In the genomic region with DNA sequence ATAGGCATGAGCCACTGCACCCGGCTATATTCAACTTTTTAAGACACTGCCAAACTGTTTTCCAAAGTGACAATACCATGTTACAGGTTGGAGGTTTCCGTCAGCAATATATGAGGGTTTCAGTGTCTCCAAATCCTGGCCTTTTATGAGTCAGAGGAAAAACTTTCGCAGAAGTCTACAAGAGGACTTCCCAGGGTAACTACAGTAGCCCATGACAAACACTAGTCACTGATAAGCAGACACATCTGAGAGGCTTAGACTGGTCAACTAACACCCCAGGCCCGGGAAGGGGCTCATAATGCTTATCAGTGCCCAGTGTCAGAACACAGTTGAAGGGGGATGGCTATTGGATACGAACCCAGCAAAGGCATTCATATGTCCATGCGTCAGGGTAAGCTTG, we compare ENCODE assay signal across 16 cellular contexts.
DNase-seq lines count a peak whose midpoint lies in the region; TF ChIP-seq lines count a peak whose summit lies in the region.
"Had no signal": no experiment of that assay in that cellular context is flagged by ENCODE, and none has a peak within 500 bp of the region (broad histone marks: within the 10 kb centered on the region; RNA-seq: fewer than 3 reads in every experiment).

No MANE protein-coding gene starts in this region.

- H3K4me1 ChIP-seq in PC-9 (replicated peaks; ENCODE audit: insufficient read depth) (peaks cover 14% of the 10 kb centered on the region; the same call in 1 of the 2 replicates), osteoblast (ENCODE audit: insufficient read depth, low read length) (peaks cover 10% of the 10 kb centered on the region)

- H3K27me3 ChIP-seq in PC-9 (ENCODE audit: insufficient read depth, low read depth): no peaks in the 10 kb centered on the region
- H3K27me3 ChIP-seq in osteoblast (ENCODE audit: insufficient read depth, low read length): no peaks in the 10 kb centered on the region
- no peaks in the 10 kb centered on the region for H3K27me3 ChIP-seq in WERI-Rb-1 (ENCODE audit: insufficient read depth, low read depth, severe bottlenecking)
- H3K27me3 ChIP-seq: upper lobe of left lung had no signal

- DNase-seq in Daoy (ENCODE audit: low read depth): peak; percentile 78
- DNase-seq in PC-9: peak; percentile 40 to 76
- DNase-seq in dermis blood vessel endothelial cell: peak; percentile 59
- DNase-seq in osteoblast (ENCODE audit: insufficient read length, low spot score, missing footprints): peak; percentile 86
- no peak for DNase-seq in NCI-H748 treated with DMSO at 0.1 percent for 48 hours (lab: John Stamatoyannopoulos, UW)
- no peak for DNase-seq in WERI-Rb-1
- no peak for DNase-seq in caudate nucleus (lab: John Stamatoyannopoulos, UW)
- no peak for DNase-seq in activated T-cell treated with anti-CD3 and anti-CD28 coated beads for 4 hours
- DNase-seq: activated CD8-positive, alpha-beta memory T cell treated with anti-CD3 and anti-CD28 coated beads for 24 hours; activated naive CD8-positive, alpha-beta T cell treated with anti-CD3 and anti-CD28 coated beads for 36 hours; CD4-positive, alpha-beta T cell; immature natural killer cell; KG1; NCI-H187; T-helper 2 cell; upper lobe of left lung had no signal

- H3K4me3 ChIP-seq in PC-9 (no peak overlapping the region), osteoblast (ENCODE audit: insufficient read depth, low read length) (no peak overlapping the region), WERI-Rb-1 (ENCODE audit: low read depth, low read length) (no peak overlapping the region)
- H3K4me3 ChIP-seq: upper lobe of left lung had no signal

- H2AFZ ChIP-seq in PC-9 (no peak overlapping the region), osteoblast (ENCODE audit: low read length) (no peak overlapping the region)

- no peaks in the 10 kb centered on the region for H3K9me3 ChIP-seq in PC-9 (ENCODE audit: insufficient read depth, low read depth)
- H3K9me3 ChIP-seq in osteoblast (ENCODE audit: low read depth, low read length): no peaks in the 10 kb centered on the region
- peaks cover 8% of the 10 kb centered on the region for H3K9me3 ChIP-seq in WERI-Rb-1 (ENCODE audit: severe bottlenecking)
- H3K9me3 ChIP-seq: upper lobe of left lung had no signal

- TF ChIP-seq CTCF in PC-9 (conservative IDR thresholded peaks at IDR 0.05) (no peak), osteoblast (IDR thresholded peaks at IDR 0.05; ENCODE audit: extremely low read depth, low read depth, low read length) (no peak), WERI-Rb-1 (IDR thresholded peaks at IDR 0.05; ENCODE audit: low read depth, low read length) (no peak)

- intact Hi-C loops in PC-9 (cut with micrococcal nuclease; ENCODE audit: unreplicated experiment): loop anchor here (2.0 kb wide), 3 partner anchors 52 to 80 kb away; no protein-coding TSS in a partner anchor

- no peak overlapping the region for H3K4me2 ChIP-seq in PC-9
- H3K4me2 ChIP-seq in osteoblast (ENCODE audit: insufficient read depth, low read length): no peak overlapping the region

- H4K20me1 ChIP-seq in PC-9 (ENCODE audit: insufficient read depth): no peaks in the 10 kb centered on the region
- H4K20me1 ChIP-seq in osteoblast (ENCODE audit: insufficient read depth, low read length): no peaks in the 10 kb centered on the region

- no TSS peak for BruUV-seq in PC-9 (replicated peaks; lab: Mats Ljungman, UMichigan)

- no peaks in the 10 kb centered on the region for H3K9me2 ChIP-seq in PC-9 (ENCODE audit: insufficient read depth)

- POLR2A ChIA-PET in PC-9 (lab: Charles Lee; ENCODE audit: unreplicated experiment): no interaction called here

- no peaks in the 10 kb centered on the region for H3K79me2 ChIP-seq in PC-9 (ENCODE audit: low read depth)
- H3K79me2 ChIP-seq in osteoblast (ENCODE audit: insufficient read depth, low read length): no peaks in the 10 kb centered on the region

- CTCF ChIA-PET in PC-9 (lab: Charles Lee): no interaction called here

- H3K36me3 ChIP-seq in PC-9 (ENCODE audit: low read depth) (no peaks in the 10 kb centered on the region), osteoblast (ENCODE audit: insufficient read depth, low read length) (no peaks in the 10 kb centered on the region), WERI-Rb-1 (no peaks in the 10 kb centered on the region)
- H3K36me3 ChIP-seq: upper lobe of left lung had no signal

- peaks cover 3% of the 10 kb centered on the region; the same call in 1 of the 2 replicates for H3F3A ChIP-seq in PC-9 (ENCODE audit: insufficient read depth, low read depth)

- no peak overlapping the region for H3K27ac ChIP-seq in PC-9
- H3K27ac ChIP-seq in osteoblast (ENCODE audit: low read depth, low read length): peak overlapping the region; percentile 77
- H3K27ac ChIP-seq in WERI-Rb-1: no peak overlapping the region
- H3K27ac ChIP-seq in caudate nucleus (ENCODE audit: low read depth, low read length): no peak overlapping the region
- H3K27ac ChIP-seq: upper lobe of left lung had no signal

Comparison
In these comparisons a context has a peak if more than half of its experiments do, and no peak if none do; other contexts are left out.
1. DNase-seq: peak in Daoy (single experiment), PC-9 (2 of 2), dermis blood vessel endothelial cell (single experiment) and osteoblast (single experiment); none in NCI-H748 treated with DMSO at 0.1 percent for 48 hours (single experiment), WERI-Rb-1 (single experiment), caudate nucleus (0 of 61) and activated T-cell treated with anti-CD3 and anti-CD28 coated beads for 4 hours (single experiment).